27 cellular contexts compared by ENCODE assay signal in the genomic region with DNA sequence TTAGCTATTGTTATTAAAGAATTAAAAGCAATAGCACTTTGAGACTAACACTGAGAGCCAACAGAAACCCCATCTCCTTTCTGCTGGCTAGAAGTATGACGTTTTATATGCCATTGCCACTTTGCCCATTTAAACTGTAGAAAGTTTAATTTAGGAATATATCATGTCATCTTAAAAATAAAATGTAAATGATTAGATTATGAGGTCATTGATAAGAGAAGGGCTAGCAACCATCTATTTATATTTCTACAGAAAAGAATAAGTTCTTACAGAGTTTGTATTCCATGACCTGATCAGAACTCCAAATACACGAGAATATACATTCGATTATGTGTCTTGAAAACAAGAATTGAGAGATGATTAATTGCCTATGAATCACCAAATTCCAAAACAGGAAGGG.
"Had no signal": no experiment of that assay in that cellular context is flagged by ENCODE, and none has a peak within 500 bp of the region (broad histone marks: within the 10 kb centered on the region; RNA-seq: fewer than 3 reads in every experiment).

No MANE protein-coding gene starts in this region.

- H3K27ac ChIP-seq: foreskin keratinocyte, testis, VCaP had no signal

- H3K4me3 ChIP-seq: lower lobe of right lung, mucosa of descending colon, right atrium auricular region, testis, transverse colon had no signal

- H3K4me1 ChIP-seq: lower lobe of right lung, testis had no signal

- H3K9me3 ChIP-seq: ascending aorta, heart left ventricle, lower lobe of right lung, mucosa of descending colon, right atrium auricular region, testis, transverse colon had no signal

- DNase-seq: activated CD4-positive, alpha-beta T cell treated with anti-CD3 and anti-CD28 coated beads for 4 hours; activated CD4-positive, alpha-beta T cell treated with anti-CD3 and anti-CD28 coated beads, Interleukin-2, amount 50 U/mL, for 4 hours; activated CD8-positive, alpha-beta memory T cell treated with anti-CD3 and anti-CD28 coated beads for 24 hours; activated CD8-positive, alpha-beta memory T cell treated with anti-CD3 and anti-CD28 coated beads, Interleukin-2, amount 50 U/mL, for 4 hours; activated effector memory CD4-positive, alpha-beta T cell treated with anti-CD3 and anti-CD28 coated beads, Interleukin-2, amount 50 U/mL, for 16 hours; activated naive CD4-positive, alpha-beta T cell treated with anti-CD3 and anti-CD28 coated beads for 36 hours; activated naive CD8-positive, alpha-beta T cell treated with anti-CD3 and anti-CD28 coated beads, Interleukin-2, amount 10 ng/mL, durations not matched to agents 7 days and 5 days; activated T-cell treated with anti-CD3 and anti-CD28 coated beads, Interleukin-2, amount 50 U/mL, for 1 hour; central memory CD4-positive, alpha-beta T cell; effector CD8-positive, alpha-beta T cell; erythroblast; foreskin keratinocyte; heart left ventricle; hypothalamus; immature natural killer cell; lower lobe of right lung; mucosa of descending colon; stimulated activated CD4-positive, alpha-beta T cell treated with anti-CD3 and anti-CD28 coated beads, Interleukin-2, amount 100 ng/mL, for 48 hours; stimulated activated naive CD4-positive, alpha-beta T cell treated with Interleukin-2 at 50 U/mL for 16 hours; T-helper 1 cell; testis; transverse colon had no signal

- ATAC-seq: foreskin keratinocyte; left lobe of liver; lower lobe of right lung; mucosa of descending colon; natural killer cell treated with Interleukin-12 subunit alpha and Interleukin-12 subunit beta and Interleukin-15 and Interleukin-18, amount 100 ng/mL, for 72 hours had no signal

- H3K27me3 ChIP-seq: ascending aorta, foreskin keratinocyte, heart left ventricle, right atrium auricular region, testis, transverse colon had no signal

- H3K36me3 ChIP-seq: ascending aorta, lower lobe of right lung, right atrium auricular region, transverse colon had no signal
